ENCODE assay signal across 11 cellular contexts in genomic region chr20:58855506-58856314, GRCh38. TPM values are rescaled to one million over a fixed set of nuclear protein-coding genes. Genes with fewer than 3 reads are reported as not detected.
A peak's percentile ranks its signal among the peaks of the same experiment; 100 is the strongest.
DNase-seq lines count a peak whose midpoint lies in the region; ATAC-seq, FAIRE-seq and TF ChIP-seq lines count a peak whose summit lies in the region.
"Had no signal": no experiment of that assay in that cellular context is flagged by ENCODE, and none has a peak within 500 bp of the region (broad histone marks: within the 10 kb centered on the region; RNA-seq: fewer than 3 reads in every experiment).

No MANE protein-coding gene starts in this region.

- no peak overlapping the region for H3K18ac ChIP-seq in H1 (ENCODE audit: extremely low read depth, low read length)

- H2AFZ ChIP-seq in H1 (ENCODE audit: low read length) = no peak overlapping the region

- no peak overlapping the region for H2BK120ac ChIP-seq in H1 (replicated peaks; ENCODE audit: low read depth, low read length)

- TF ChIP-seq RAD21 in H1 (IDR thresholded peaks at IDR 0.05 in 1 of 2, conservative IDR thresholded peaks at IDR 0.05 in 1 of 2; ENCODE audit: low read depth in 2 of 2, low read length in 2 of 2) = no peak

- no peak overlapping the region for H2AK5ac ChIP-seq in H1 (ENCODE audit: low read depth, low read length)

- H3K27ac Mint-ChIP-seq in Caco-2 (ENCODE audit: unreplicated experiment) = no peak overlapping the region
- no peak overlapping the region for H3K27ac Mint-ChIP-seq in nephron

- peak overlapping the region; percentile 1; the same call in 1 of the 2 replicates for H3K4me3 ChIP-seq in Caco-2 (ENCODE audit: low read depth, low read length)
- H3K4me3 ChIP-seq in HUES64 (ENCODE audit: low read length) = peak overlapping the region; percentile 44
- peak overlapping the region; percentile 29 to 57 (median 39); a peak in 7 of 8 replicates for H3K4me3 ChIP-seq in H1 (ENCODE audit: extremely low read depth in 1 of 4, insufficient read depth in 2 of 4, low read depth in 3 of 4, low read length in 4 of 4)
- H3K4me3 ChIP-seq in Peyer's patch = peak overlapping the region in 1 of 4 donors; percentile 30

- no peaks in the 10 kb centered on the region for H3K79me1 ChIP-seq in H1 (ENCODE audit: low read depth, low read length)

- no peak overlapping the region for H3K4ac ChIP-seq in H1 (replicated peaks; ENCODE audit: insufficient read length, low read depth, low read length)

- peak; percentile 72 to 73 for DNase-seq in Caco-2
- no peak for DNase-seq in H1 (ENCODE audit: low read depth in 1 of 2, low spot score in 2 of 2)
- no peak for DNase-seq in stimulated activated CD4-positive, alpha-beta T cell treated with anti-CD3 and anti-CD28 coated beads, Interleukin-4, amount 100 ng/mL, for 4 hours
- no peak for DNase-seq in Peyer's patch
- DNase-seq: NCI-H2029 had no signal

- peak overlapping the region; percentile 71 to 77 for H3K4me2 ChIP-seq in H1 (ENCODE audit: insufficient read depth in 1 of 2, low read depth in 2 of 2, low read length in 2 of 2)

- H3K4me1 ChIP-seq in Caco-2 (no peaks in the 10 kb centered on the region), HUES64 (ENCODE audit: insufficient read depth, low read length) (peaks cover 5% of the 10 kb centered on the region; the same call in 1 of the 2 replicates), H1 (replicated peaks in 1 of 4; ENCODE audit: control insufficient read depth in 3 of 4, insufficient read depth in 4 of 4, low read length in 3 of 4) (peaks cover 0 to 25% (median 15%) of the 10 kb centered on the region in 4 experiments; a peak in 6 of 7 replicates), Peyer's patch (peaks cover 0 to 9% (median 4%) of the 10 kb centered on the region in 4 donors)

- H2BK15ac ChIP-seq in H1 (ENCODE audit: low read length) = no peak overlapping the region

- H2BK5ac ChIP-seq in H1 (ENCODE audit: low read depth, low read length) = no peak overlapping the region

- peaks cover 21% of the 10 kb centered on the region for H3K23me2 ChIP-seq in H1 (ENCODE audit: low read depth, low read length)

- CTCF ChIA-PET in Caco-2 (lab: Charles Lee) = interaction anchor here (1.0 kb wide), 1 partner anchor 14 kb away, joined by 3 read pairs; no protein-coding TSS in a partner anchor
- CTCF ChIA-PET in H1 (lab: Charles Lee; ENCODE audit: partially characterized antibody) = interaction anchor here (0.7 to 1.9 kb wide), 2 partner anchors 11 to 352 kb away, joined by 3 to 6 read pairs; no protein-coding TSS in a partner anchor

- no peak overlapping the region for H4K5ac ChIP-seq in H1 (ENCODE audit: insufficient read length, low read depth, low read length)

- no peak for TF ChIP-seq EP300 in H1 (IDR thresholded peaks at IDR 0.05; ENCODE audit: borderline replicate concordance in 1 of 2, low read depth in 2 of 2, low read length in 2 of 2)

- H3K27me3 ChIP-seq in Caco-2 (replicated peaks; ENCODE audit: control insufficient read depth, insufficient read depth, low read length) = 0 out of 2 replicates have a peak, but pooled peaks cover 1% of the 10 kb centered on the region
- peaks cover 73% of the 10 kb centered on the region for H3K27me3 ChIP-seq in HUES64 (ENCODE audit: insufficient read depth, low read length)
- peaks cover 24 to 63% (median 52%) of the 10 kb centered on the region in 4 experiments for H3K27me3 ChIP-seq in H1 (replicated peaks in 1 of 4; ENCODE audit: control insufficient read depth in 3 of 4, extremely low read depth in 1 of 4, insufficient read depth in 3 of 4, low read length in 3 of 4)
- H3K27me3 ChIP-seq in Peyer's patch = peaks cover 0 to 12% of the 10 kb centered on the region in 2 donors

- H3K27me3 Mint-ChIP-seq in Caco-2 (ENCODE audit: insufficient read depth, unreplicated experiment) (peaks cover 12% of the 10 kb centered on the region), nephron (ENCODE audit: low read depth) (peaks cover 87% of the 10 kb centered on the region)

- peak overlapping the region; percentile 55 for H3K4me3 Mint-ChIP-seq in Caco-2 (ENCODE audit: unreplicated experiment)
- H3K4me3 Mint-ChIP-seq in nephron = peak overlapping the region; percentile 70 to 91 (median 84)

- 58% methylated on average over 55 of the region's 55 CpGs for WGBS in HUES64
- WGBS in H1 (ENCODE audit: extremely low coverage in 1 of 2, insufficient coverage in 1 of 2, insufficient read length in 1 of 2, insufficient replicate concordance in 2 of 2, low coverage in 1 of 2, low lambda C conversion rate in 2 of 2, missing lambda C conversion rate in 1 of 2), 2 experiments = 54% methylated on average over 45 of the region's 55 CpGs; no CpG with 5 or more reads in 1 of the 2 experiments

- no peak overlapping the region for H3K56ac ChIP-seq in H1 (replicated peaks; ENCODE audit: insufficient read length, low read depth, low read length)

- H3K36me3 ChIP-seq in Caco-2 (ENCODE audit: control insufficient read depth, insufficient read depth, low read length) (no peaks in the 10 kb centered on the region), HUES64 (ENCODE audit: insufficient read depth, low read length) (no peaks in the 10 kb centered on the region), H1 (ENCODE audit: control insufficient read depth in 2 of 4, insufficient read depth in 4 of 4, low read length in 3 of 4) (peaks cover 0 to 14% (median 0%) of the 10 kb centered on the region in 4 experiments; a peak in 1 of 8 replicates), Peyer's patch (no peaks in the 10 kb centered on the region)

- intact Hi-C loops in Caco-2 (cut with micrococcal nuclease; ENCODE audit: unreplicated experiment) = no loop called here

- no peak overlapping the region for H3K14ac ChIP-seq in H1 (ENCODE audit: insufficient read length)

- H2BK12ac ChIP-seq in H1 (ENCODE audit: low read depth, low read length) = no peak overlapping the region

- no peak overlapping the region for H3K27ac ChIP-seq in HUES64 (ENCODE audit: low read depth, low read length)
- H3K27ac ChIP-seq in H1 (ENCODE audit: low read depth, low read length) = no peak overlapping the region
- H3K27ac ChIP-seq in Peyer's patch = no peak overlapping the region

- peaks cover 0 to 4% of the 10 kb centered on the region in 2 experiments for H4K20me1 ChIP-seq in H1 (replicated peaks in 1 of 2; ENCODE audit: control insufficient read depth in 1 of 2, insufficient read depth in 2 of 2, low read length in 2 of 2)

- H3K79me2 ChIP-seq in H1 (ENCODE audit: control insufficient read depth in 1 of 2, insufficient read depth in 2 of 2, low read length in 2 of 2) = peaks cover 0 to 15% of the 10 kb centered on the region in 2 experiments; a peak in 2 of 4 replicates

- no peak for TF ChIP-seq CTCF in Caco-2 (IDR thresholded peaks at IDR 0.05; ENCODE audit: insufficient read depth in 1 of 2, low read depth in 1 of 2, low read length in 1 of 2, severe bottlenecking in 1 of 2, unreplicated experiment in 1 of 2)
- no peak for TF ChIP-seq CTCF in H1 (IDR thresholded peaks at IDR 0.05; ENCODE audit: control extremely low read depth in 1 of 3, insufficient read depth in 1 of 3, low read depth in 1 of 3, low read length in 3 of 3)
- TF ChIP-seq CTCF in nephron (IDR thresholded peaks at IDR 0.05; ENCODE audit: unreplicated experiment in 3 of 3) = no peak
- no peak for TF ChIP-seq CTCF in Peyer's patch (IDR thresholded peaks at IDR 0.05)

- TF ChIP-seq POLR2A in H1 (IDR thresholded peaks at IDR 0.05; ENCODE audit: control extremely low read depth in 1 of 2, low read depth in 2 of 2, low read length in 2 of 2) (no peak), Peyer's patch (IDR thresholded peaks at IDR 0.05) (no peak)

- H3K9me3 Mint-ChIP-seq in Caco-2 (ENCODE audit: unreplicated experiment) (no peaks in the 10 kb centered on the region), nephron (peaks cover 7% of the 10 kb centered on the region)

- H4K91ac ChIP-seq in H1 (replicated peaks; ENCODE audit: insufficient read length, low read length) = no peak overlapping the region

- no peak for FAIRE-seq in H1 (lab: Jason Lieb, UNC)

- POLR2A ChIA-PET in Caco-2 (lab: Charles Lee) (no interaction called here), H1 (lab: Charles Lee; ENCODE audit: partially characterized antibody) (interaction anchor here (0.7 to 13.4 kb wide), 6 partner anchors 11 to 40 kb away, joined by 3 to 163 read pairs (median 4); no protein-coding TSS in a partner anchor)

- H2BK20ac ChIP-seq in H1 (ENCODE audit: low read length) = no peak overlapping the region

- no TSS peak for BruUV-seq in Caco-2 (replicated peaks; lab: Mats Ljungman, UMichigan)

- H3K36me3 Mint-ChIP-seq in Caco-2 (ENCODE audit: insufficient read depth, unreplicated experiment) (no peaks in the 10 kb centered on the region), nephron (ENCODE audit: low read depth) (peaks cover 6% of the 10 kb centered on the region)

- peak overlapping the region; percentile 12; the same call in 1 of the 2 replicates for H4K8ac ChIP-seq in H1 (ENCODE audit: extremely low read depth, insufficient read depth, low read length)

- H3K9me3 ChIP-seq in Caco-2 (peaks cover 24% of the 10 kb centered on the region), HUES64 (ENCODE audit: insufficient read depth, low read depth, low read length) (no peaks in the 10 kb centered on the region), H1 (ENCODE audit: insufficient read depth in 2 of 2, low read depth in 1 of 2, low read length in 1 of 2) (no peaks in the 10 kb centered on the region; a peak in 1 of 4 replicates), Peyer's patch (no peaks in the 10 kb centered on the region)

- H3K9ac ChIP-seq in HUES64 (ENCODE audit: low read depth, low read length) (no peak overlapping the region), H1 (replicated peaks in 1 of 4; ENCODE audit: extremely low read depth in 1 of 4, low read depth in 3 of 4, low read length in 3 of 4) (no peak overlapping the region)

- H3K4me1 Mint-ChIP-seq in Caco-2 (ENCODE audit: low read depth, unreplicated experiment) (peaks cover 14% of the 10 kb centered on the region), nephron (peaks cover 26% of the 10 kb centered on the region)

- ATAC-seq in GM19395 (IDR thresholded peaks at IDR 0.05; ENCODE audit: unreplicated experiment) (no peak), HG03045 (IDR thresholded peaks at IDR 0.05; ENCODE audit: unreplicated experiment) (no peak)
- ATAC-seq: activated CD4-positive, CD25-positive, alpha-beta regulatory T cell treated with anti-CD3 and anti-CD28 coated beads, Interleukin-2, amount 50 U/mL, for 24 hours; Panc1 had no signal

- H3K23ac ChIP-seq in H1 (ENCODE audit: insufficient read length) = no peak overlapping the region

RNA-seq across cellular contexts. Expression of gene GNAS, which starts 3.2 kb away (rescaled TPM):
- total RNA-seq in Caco-2 (2022) (1,877 and 1,936 TPM in 2 replicates), Peyer's patch (100 to 1,000 TPM; 382 to 889 (median 658) TPM)
- 856 TPM for polyA plus RNA-seq in HUES64 (2013, experiment 1 of 2)
- 977 TPM for polyA plus RNA-seq in HUES64 (2013, experiment 2 of 2)
- 989 and 1,039 TPM in 2 replicates for total RNA-seq in H1 (2021; fragmentation: NEBNext Ultra II Directional; extraction: Animal tissue kit (Norgen Biotek cat#: 25700))
- 1,613 and 2,238 TPM in 2 replicates for polyA plus RNA-seq in H1 (2011; rRNA removed)
- polyA plus RNA-seq in H1 (2011; cell fraction: cytosol; rRNA removed) = 1,327 TPM
- polyA plus RNA-seq in H1 (2011; cell fraction: nucleus; rRNA removed) = 1,703 TPM
- 953 to 1,220 TPM (median 1,156 TPM) in 4 replicates for polyA plus RNA-seq in H1 (2012, experiment 1 of 2)
- 998 TPM for polyA plus RNA-seq in H1 (2012, experiment 2 of 2)
- 696 TPM for polyA plus RNA-seq in H1 (2013, experiment 1 of 2)
- polyA plus RNA-seq in H1 (2013, experiment 2 of 2) = 746 TPM
- 1,072 and 1,265 TPM in 2 replicates for polyA minus RNA-seq in H1 (2011; rRNA and poly(A)+ RNA removed)
- 673 TPM for polyA minus RNA-seq in H1 (2011; cell fraction: cytosol; rRNA and poly(A)+ RNA removed)
- 539 TPM for polyA minus RNA-seq in H1 (2011; cell fraction: nucleus; rRNA and poly(A)+ RNA removed)

RNA-seq across cellular contexts. Expression of gene GNAS-AS1, which starts 5.0 kb away (rescaled TPM):
- total RNA-seq in Caco-2 (2022) (4.2 and 5.1 TPM in 2 replicates), Peyer's patch (1 to 10 TPM in 1 of 4 donors, under 1 TPM in 1, not detected in 2; 0.67 to 1.3 TPM)
- polyA plus RNA-seq in HUES64 (2013, experiment 1 of 2) = 3.2 TPM
- 3.2 TPM for polyA plus RNA-seq in HUES64 (2013, experiment 2 of 2)
- total RNA-seq in H1 (2021; fragmentation: NEBNext Ultra II Directional; extraction: Animal tissue kit (Norgen Biotek cat#: 25700)) = 11.7 and 13.7 TPM in 2 replicates
- polyA plus RNA-seq in H1 (2011; rRNA removed) = 4.7 and 5.4 TPM in 2 replicates
- polyA plus RNA-seq in H1 (2011; cell fraction: cytosol; rRNA removed) = 5.8 TPM
- polyA plus RNA-seq in H1 (2011; cell fraction: nucleus; rRNA removed) = 15.2 TPM
- polyA plus RNA-seq in H1 (2012, experiment 1 of 2) = 4.0 to 6.0 TPM (median 5.4 TPM) in 4 replicates
- polyA plus RNA-seq in H1 (2012, experiment 2 of 2) = 4.3 TPM
- polyA plus RNA-seq in H1 (2013, experiment 1 of 2) = 2.2 TPM
- 2.1 TPM for polyA plus RNA-seq in H1 (2013, experiment 2 of 2)
- 5.8 and 6.2 TPM in 2 replicates for polyA minus RNA-seq in H1 (2011; rRNA and poly(A)+ RNA removed)
- polyA minus RNA-seq in H1 (2011; cell fraction: cytosol; rRNA and poly(A)+ RNA removed) = 7.9 TPM
- polyA minus RNA-seq in H1 (2011; cell fraction: nucleus; rRNA and poly(A)+ RNA removed) = 20.0 TPM

Comparison
In these comparisons a context has a peak if more than half of its experiments do, and no peak if none do; other contexts are left out.
1. DNase-seq: peak in Caco-2 (2 of 2); none in H1 (0 of 2), stimulated activated CD4-positive, alpha-beta T cell treated with anti-CD3 and anti-CD28 coated beads, Interleukin-4, amount 100 ng/mL, for 4 hours (0 of 2) and Peyer's patch (0 of 3).